ENCODE assay signal across 18 cellular contexts in genomic region chr4:158625544-158625943, GRCh38.
"Had no signal": no experiment of that assay in that cellular context is flagged by ENCODE, and none has a peak within 500 bp of the region (broad histone marks: within the 10 kb centered on the region; RNA-seq: fewer than 3 reads in every experiment).

No MANE protein-coding gene starts in this region.

- H3K9me3 Mint-ChIP-seq: activated B cell treated with CpG ODN at 0.5 μM for 24 hours; activated CD4-positive, alpha-beta memory T cell treated with anti-CD3 and anti-CD28 coated beads, Interleukin-2, amount 10 ng/mL, durations not matched to agents 7 days and 5 days; activated naive CD8-positive, alpha-beta T cell treated with anti-CD3 and anti-CD28 coated beads, Interleukin-2, amount 10 ng/mL, durations not matched to agents 7 days and 5 days; activated T-helper 17 cell treated with anti-CD3 and anti-CD28 coated beads, Interleukin-2, amount 50 U/mL, for 72 hours; central memory CD8-positive, alpha-beta T cell; neural crest cell; stimulated activated memory B cell treated with anti-CD40 and anti-IgM and Interleukin-4, amounts not matched to agents 10 μg/mL and 1 μg/mL and 100 μg/mL, for 72 hours; T-cell had no signal

- H3K27ac Mint-ChIP-seq: activated B cell treated with CpG ODN at 0.5 μM for 24 hours; activated CD4-positive, alpha-beta memory T cell treated with anti-CD3 and anti-CD28 coated beads, Interleukin-2, amount 10 ng/mL, durations not matched to agents 7 days and 5 days; activated CD8-positive, alpha-beta memory T cell treated with anti-CD3 and anti-CD28 coated beads, Interleukin-2, amount 10 ng/mL, durations not matched to agents 7 days and 5 days; activated naive CD8-positive, alpha-beta T cell treated with anti-CD3 and anti-CD28 coated beads, Interleukin-2, amount 10 ng/mL, durations not matched to agents 7 days and 5 days; activated T-helper 17 cell treated with anti-CD3 and anti-CD28 coated beads, Interleukin-2, amount 50 U/mL, for 72 hours; stimulated activated memory B cell treated with anti-CD40 and anti-IgM and Interleukin-4, amounts not matched to agents 10 μg/mL and 1 μg/mL and 100 μg/mL, for 72 hours; T-cell had no signal

- H3K4me1 ChIP-seq: prostate gland had no signal

- H3K4me3 ChIP-seq: coronary artery, prostate gland, spleen had no signal

- DNase-seq: activated B cell treated with CpG ODN at 0.5 μM for 24 hours; activated CD4-positive, alpha-beta memory T cell treated with anti-CD3 and anti-CD28 coated beads, Interleukin-2, amount 10 ng/mL, durations not matched to agents 7 days and 5 days; activated CD4-positive, alpha-beta T cell treated with anti-CD3 and anti-CD28 coated beads for 48 hours; activated CD8-positive, alpha-beta memory T cell treated with anti-CD3 and anti-CD28 coated beads, Interleukin-2, amount 10 ng/mL, durations not matched to agents 7 days and 5 days; activated naive CD4-positive, alpha-beta T cell; activated naive CD8-positive, alpha-beta T cell treated with anti-CD3 and anti-CD28 coated beads, Interleukin-2, amount 10 ng/mL, durations not matched to agents 7 days and 5 days; activated T-cell treated with anti-CD3 and anti-CD28 coated beads, Interleukin-2, amount 50 U/mL, for 1 hour; brain microvascular endothelial cell; islet precursor cell; spleen; stimulated activated CD4-positive, alpha-beta T cell treated with anti-CD3 and anti-CD28 coated beads, Interleukin-4, amount 100 ng/mL, for 4 hours; T-cell had no signal

- H3K4me1 Mint-ChIP-seq: activated B cell treated with CpG ODN at 0.5 μM for 24 hours; activated CD4-positive, alpha-beta memory T cell treated with anti-CD3 and anti-CD28 coated beads, Interleukin-2, amount 10 ng/mL, durations not matched to agents 7 days and 5 days; activated CD8-positive, alpha-beta memory T cell treated with anti-CD3 and anti-CD28 coated beads, Interleukin-2, amount 10 ng/mL, durations not matched to agents 7 days and 5 days; activated naive CD8-positive, alpha-beta T cell treated with anti-CD3 and anti-CD28 coated beads, Interleukin-2, amount 10 ng/mL, durations not matched to agents 7 days and 5 days; activated T-helper 17 cell treated with anti-CD3 and anti-CD28 coated beads, Interleukin-2, amount 50 U/mL, for 72 hours; central memory CD8-positive, alpha-beta T cell; neural crest cell; T-cell had no signal

- H3K36me3 ChIP-seq: brain microvascular endothelial cell, prostate gland, spleen had no signal

- ATAC-seq: activated CD8-positive, alpha-beta memory T cell treated with anti-CD3 and anti-CD28 coated beads, Interleukin-2, amount 10 ng/mL, durations not matched to agents 7 days and 5 days; activated T-helper 17 cell treated with anti-CD3 and anti-CD28 coated beads, Interleukin-2, amount 50 U/mL, for 72 hours; stimulated activated memory B cell treated with anti-CD40 and anti-IgM and Interleukin-4, amounts not matched to agents 10 μg/mL and 1 μg/mL and 100 μg/mL, for 72 hours; T-cell had no signal

- H3K36me3 Mint-ChIP-seq: activated CD8-positive, alpha-beta memory T cell treated with anti-CD3 and anti-CD28 coated beads, Interleukin-2, amount 10 ng/mL, durations not matched to agents 7 days and 5 days; activated naive CD8-positive, alpha-beta T cell treated with anti-CD3 and anti-CD28 coated beads, Interleukin-2, amount 10 ng/mL, durations not matched to agents 7 days and 5 days; stimulated activated memory B cell treated with anti-CD40 and anti-IgM and Interleukin-4, amounts not matched to agents 10 μg/mL and 1 μg/mL and 100 μg/mL, for 72 hours; T-cell had no signal

- H3K27me3 ChIP-seq: brain microvascular endothelial cell had no signal

- H3K9me3 ChIP-seq: prostate gland, spleen had no signal

- H3K27ac ChIP-seq: brain microvascular endothelial cell, coronary artery, prostate gland, spleen had no signal

- H3K4me3 Mint-ChIP-seq: activated B cell treated with CpG ODN at 0.5 μM for 24 hours; activated CD4-positive, alpha-beta memory T cell treated with anti-CD3 and anti-CD28 coated beads, Interleukin-2, amount 10 ng/mL, durations not matched to agents 7 days and 5 days; activated CD8-positive, alpha-beta memory T cell treated with anti-CD3 and anti-CD28 coated beads, Interleukin-2, amount 10 ng/mL, durations not matched to agents 7 days and 5 days; activated naive CD8-positive, alpha-beta T cell treated with anti-CD3 and anti-CD28 coated beads, Interleukin-2, amount 10 ng/mL, durations not matched to agents 7 days and 5 days; activated T-helper 17 cell treated with anti-CD3 and anti-CD28 coated beads, Interleukin-2, amount 50 U/mL, for 72 hours; central memory CD8-positive, alpha-beta T cell; neural crest cell; stimulated activated memory B cell treated with anti-CD40 and anti-IgM and Interleukin-4, amounts not matched to agents 10 μg/mL and 1 μg/mL and 100 μg/mL, for 72 hours; T-cell had no signal
